ENCODE assay signal across 17 cellular contexts in genomic region chrX:40092808-40093435, GRCh38. TPM values are rescaled to one million over a fixed set of nuclear protein-coding genes. Genes with fewer than 3 reads are reported as not detected.
A peak's percentile ranks its signal among the peaks of the same experiment; 100 is the strongest.
DNase-seq lines count a peak whose midpoint lies in the region; ATAC-seq and TF ChIP-seq lines count a peak whose summit lies in the region.
"Had no signal": no experiment of that assay in that cellular context is flagged by ENCODE, and none has a peak within 500 bp of the region (broad histone marks: within the 10 kb centered on the region; RNA-seq: fewer than 3 reads in every experiment).

No MANE protein-coding gene starts in this region.

- peaks cover 3% of the 10 kb centered on the region; the same call in 1 of the 2 replicates for H3K27me3 Mint-ChIP-seq in WTC11 (ENCODE audit: low read depth)
- H3K27me3 Mint-ChIP-seq: stimulated activated memory B cell treated with anti-CD40 and anti-IgM and Interleukin-4, amounts not matched to agents 10 μg/mL and 1 μg/mL and 100 μg/mL, for 72 hours had no signal

- H3K36me3 Mint-ChIP-seq in WTC11: peaks cover 8% of the 10 kb centered on the region; the same call in 1 of the 2 replicates

- no peaks in the 10 kb centered on the region for H3K9me3 Mint-ChIP-seq in WTC11
- H3K9me3 Mint-ChIP-seq: stimulated activated memory B cell treated with anti-CD40 and anti-IgM and Interleukin-4, amounts not matched to agents 10 μg/mL and 1 μg/mL and 100 μg/mL, for 72 hours had no signal

- BruUV-seq in A673 (replicated peaks; lab: Mats Ljungman, UMichigan): TSS peak; percentile 20

- no peak for DNase-seq in A673 (ENCODE audit: low spot score)
- no peak for DNase-seq in WTC11 (ENCODE audit: low spot score)
- no peak for DNase-seq in NCI-H128 (lab: John Stamatoyannopoulos, UW; ENCODE audit: unreplicated experiment)
- no peak for DNase-seq in AG08396 (ENCODE audit: low spot score)
- DNase-seq in DMS114 treated with DMSO at 0.1 percent for 48 hours (lab: John Stamatoyannopoulos, UW; ENCODE audit: unreplicated experiment): no peak
- DNase-seq in NCI-H1092 (lab: John Stamatoyannopoulos, UW): no peak
- DNase-seq: activated CD4-positive, alpha-beta T cell treated with anti-CD3 and anti-CD28 coated beads, Interleukin-2, amount 50 U/mL, for 1 hour; foreskin melanocyte; GM23248; KG1; left ventricle myocardium superior; NCI-H2081 treated with DMSO at 0.1 percent for 48 hours; stimulated activated CD4-positive, alpha-beta T cell treated with anti-CD3 and anti-CD28 coated beads, Interleukin-1b, Interleukin-23, amount 100 ng/mL, for 48 hours had no signal

- TF ChIP-seq CTCF in A673 (conservative IDR thresholded peaks at IDR 0.05; ENCODE audit: low read depth, low read length): no peak
- no peak for TF ChIP-seq CTCF in WTC11 (IDR thresholded peaks at IDR 0.05)

- H3K4me1 ChIP-seq in A673 (ENCODE audit: insufficient read depth, low read length, poor library complexity, severe bottlenecking) (peaks cover 34% of the 10 kb centered on the region), ES-I3 (ENCODE audit: insufficient read depth, low read length) (peaks cover 23% of the 10 kb centered on the region), iPS-20b (ENCODE audit: insufficient read depth, low read length) (peaks cover 22% of the 10 kb centered on the region)

- no peaks in the 10 kb centered on the region for H3K36me3 ChIP-seq in A673 (ENCODE audit: insufficient read depth, low read length, poor library complexity, severe bottlenecking)
- no peaks in the 10 kb centered on the region for H3K36me3 ChIP-seq in ES-I3 (ENCODE audit: insufficient read depth, low read length)
- no peaks in the 10 kb centered on the region for H3K36me3 ChIP-seq in iPS-20b (ENCODE audit: insufficient read depth, low read depth, low read length)

- no peaks in the 10 kb centered on the region for H3K9me3 ChIP-seq in A673 (ENCODE audit: low read depth, low read length, poor library complexity, severe bottlenecking)
- no peaks in the 10 kb centered on the region for H3K9me3 ChIP-seq in ES-I3 (ENCODE audit: control insufficient read depth, insufficient read depth, low read length)
- no peaks in the 10 kb centered on the region for H3K9me3 ChIP-seq in iPS-20b (ENCODE audit: insufficient read depth, low read depth, low read length)

- peak overlapping the region; percentile 59; the same call in 1 of the 2 replicates for H3K9ac ChIP-seq in ES-I3 (ENCODE audit: low read depth, low read length)
- H3K9ac ChIP-seq in iPS-20b (ENCODE audit: low read depth, low read length): peak overlapping the region; percentile 87

- no peak overlapping the region for H3K4me3 ChIP-seq in A673 (ENCODE audit: low read depth, low read length, poor library complexity, severe bottlenecking)
- peak overlapping the region; percentile 85 for H3K4me3 ChIP-seq in iPS-20b (ENCODE audit: low read length)
- H3K4me3 ChIP-seq: GM23248 had no signal

- ATAC-seq in WTC11: peak; percentile 11
- ATAC-seq: left ventricle myocardium superior; stimulated activated memory B cell treated with anti-CD40 and anti-IgM and Interleukin-4, amounts not matched to agents 10 μg/mL and 1 μg/mL and 100 μg/mL, for 72 hours had no signal

- H3K27ac Mint-ChIP-seq in WTC11: peak overlapping the region; percentile 98
- H3K27ac Mint-ChIP-seq: progenitor cell of endocrine pancreas; stimulated activated memory B cell treated with anti-CD40 and anti-IgM and Interleukin-4, amounts not matched to agents 10 μg/mL and 1 μg/mL and 100 μg/mL, for 72 hours had no signal

- intact Hi-C loops in A673 (cut with micrococcal nuclease; ENCODE audit: unreplicated experiment): loop anchor here (5.0 kb wide), 1 partner anchor 81 kb away; no protein-coding TSS in a partner anchor

- H3K27me3 ChIP-seq in A673 (replicated peaks; ENCODE audit: insufficient read depth, low read depth, low read length, poor library complexity) (no peaks in the 10 kb centered on the region), iPS-20b (ENCODE audit: insufficient read depth, low read length) (peaks cover 13% of the 10 kb centered on the region; the same call in 1 of the 2 replicates)

- H3K27ac ChIP-seq in A673 (ENCODE audit: low read depth, low read length, poor library complexity, severe bottlenecking) (no peak overlapping the region), iPS-20b (ENCODE audit: low read length) (peak overlapping the region; percentile 36)
- H3K27ac ChIP-seq: GM23248 had no signal

- peaks cover 31% of the 10 kb centered on the region for H3K4me1 Mint-ChIP-seq in WTC11

- CTCF ChIA-PET in A673 (lab: Charles Lee): no interaction called here
- CTCF ChIA-PET in WTC11 (lab: Charles Lee): interaction anchor here (1.3 kb wide), 1 partner anchor 14 kb away, joined by 3 read pairs; no protein-coding TSS in a partner anchor

- peak overlapping the region; percentile 90 for H3K4me3 Mint-ChIP-seq in WTC11

- POLR2A ChIA-PET in A673 (lab: Charles Lee; ENCODE audit: low non-redundant PET) (no interaction called here), WTC11 (lab: Charles Lee) (interaction anchor here (0.7 to 4.9 kb wide), 4 partner anchors 9 to 275 kb away, joined by 3 to 17 read pairs (median 6); no protein-coding TSS in a partner anchor)

TF ChIP-seq in WTC11, 78 proteins besides CTCF, POLR2A, EP300 and RAD21 (continues in another document):
- TF ChIP-seq, protein P1, sequence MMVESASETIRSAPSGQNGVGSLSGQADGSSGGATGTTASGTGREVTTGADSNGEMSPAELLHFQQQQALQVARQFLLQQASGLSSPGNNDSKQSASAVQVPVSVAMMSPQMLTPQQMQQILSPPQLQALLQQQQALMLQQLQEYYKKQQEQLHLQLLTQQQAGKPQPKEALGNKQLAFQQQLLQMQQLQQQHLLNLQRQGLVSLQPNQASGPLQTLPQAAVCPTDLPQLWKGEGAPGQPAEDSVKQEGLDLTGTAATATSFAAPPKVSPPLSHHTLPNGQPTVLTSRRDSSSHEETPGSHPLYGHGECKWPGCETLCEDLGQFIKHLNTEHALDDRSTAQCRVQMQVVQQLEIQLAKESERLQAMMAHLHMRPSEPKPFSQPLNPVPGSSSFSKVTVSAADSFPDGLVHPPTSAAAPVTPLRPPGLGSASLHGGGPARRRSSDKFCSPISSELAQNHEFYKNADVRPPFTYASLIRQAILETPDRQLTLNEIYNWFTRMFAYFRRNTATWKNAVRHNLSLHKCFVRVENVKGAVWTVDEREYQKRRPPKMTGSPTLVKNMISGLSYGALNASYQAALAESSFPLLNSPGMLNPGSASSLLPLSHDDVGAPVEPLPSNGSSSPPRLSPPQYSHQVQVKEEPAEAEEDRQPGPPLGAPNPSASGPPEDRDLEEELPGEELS (CRISPR knock-in tag; IDR thresholded peaks at IDR 0.05): peak; percentile 64; the same call in 1 of the 2 replicates
- TF ChIP-seq MXD4 (CRISPR knock-in tag; IDR thresholded peaks at IDR 0.05; ENCODE audit: borderline replicate concordance): no peak
- TF ChIP-seq SMAD3 (CRISPR knock-in tag; IDR thresholded peaks at IDR 0.05; ENCODE audit: borderline replicate concordance): no peak
- TF ChIP-seq, protein P2, sequence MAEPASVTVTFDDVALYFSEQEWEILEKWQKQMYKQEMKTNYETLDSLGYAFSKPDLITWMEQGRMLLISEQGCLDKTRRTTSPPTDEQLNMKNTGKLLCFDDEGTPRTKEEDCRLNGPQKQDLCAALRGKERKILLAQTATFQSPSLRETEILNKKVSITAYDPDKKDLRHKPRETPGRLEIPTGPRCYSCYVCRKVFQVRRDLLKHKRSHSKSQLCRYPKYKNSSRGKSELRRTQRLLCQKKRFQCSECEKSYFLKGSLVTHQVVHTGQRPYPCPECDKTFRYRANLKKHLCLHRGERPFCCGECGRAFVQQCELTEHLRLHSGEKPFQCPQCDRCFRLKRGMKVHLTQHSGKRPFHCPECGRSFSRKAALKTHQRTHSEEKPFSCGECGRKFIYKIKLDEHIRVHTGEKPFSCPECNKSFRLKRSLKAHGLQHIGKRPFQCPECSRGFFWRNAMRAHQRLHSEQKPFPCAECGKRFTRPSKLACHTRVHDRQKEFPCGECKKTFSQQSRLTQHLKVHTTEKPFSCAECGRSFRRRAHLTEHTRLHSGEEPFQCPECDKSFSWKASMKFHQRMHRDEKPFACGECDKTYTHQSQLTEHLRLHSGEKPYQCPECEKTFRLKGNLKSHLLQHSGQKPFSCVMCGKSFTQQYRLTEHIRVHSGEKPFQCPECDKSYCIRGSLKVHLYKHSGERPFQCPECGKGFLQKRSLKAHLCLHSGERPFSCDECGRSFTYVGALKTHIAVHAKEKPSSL (CRISPR knock-in tag; conservative IDR thresholded peaks at IDR 0.05): no peak
- no peak for TF ChIP-seq NR2C2 (CRISPR knock-in tag; IDR thresholded peaks at IDR 0.05)
- TF ChIP-seq TP53 (CRISPR knock-in tag; IDR thresholded peaks at IDR 0.05): no peak
- TF ChIP-seq NR1H2 (CRISPR knock-in tag; IDR thresholded peaks at IDR 0.05): no peak
- TF ChIP-seq, protein P3, sequence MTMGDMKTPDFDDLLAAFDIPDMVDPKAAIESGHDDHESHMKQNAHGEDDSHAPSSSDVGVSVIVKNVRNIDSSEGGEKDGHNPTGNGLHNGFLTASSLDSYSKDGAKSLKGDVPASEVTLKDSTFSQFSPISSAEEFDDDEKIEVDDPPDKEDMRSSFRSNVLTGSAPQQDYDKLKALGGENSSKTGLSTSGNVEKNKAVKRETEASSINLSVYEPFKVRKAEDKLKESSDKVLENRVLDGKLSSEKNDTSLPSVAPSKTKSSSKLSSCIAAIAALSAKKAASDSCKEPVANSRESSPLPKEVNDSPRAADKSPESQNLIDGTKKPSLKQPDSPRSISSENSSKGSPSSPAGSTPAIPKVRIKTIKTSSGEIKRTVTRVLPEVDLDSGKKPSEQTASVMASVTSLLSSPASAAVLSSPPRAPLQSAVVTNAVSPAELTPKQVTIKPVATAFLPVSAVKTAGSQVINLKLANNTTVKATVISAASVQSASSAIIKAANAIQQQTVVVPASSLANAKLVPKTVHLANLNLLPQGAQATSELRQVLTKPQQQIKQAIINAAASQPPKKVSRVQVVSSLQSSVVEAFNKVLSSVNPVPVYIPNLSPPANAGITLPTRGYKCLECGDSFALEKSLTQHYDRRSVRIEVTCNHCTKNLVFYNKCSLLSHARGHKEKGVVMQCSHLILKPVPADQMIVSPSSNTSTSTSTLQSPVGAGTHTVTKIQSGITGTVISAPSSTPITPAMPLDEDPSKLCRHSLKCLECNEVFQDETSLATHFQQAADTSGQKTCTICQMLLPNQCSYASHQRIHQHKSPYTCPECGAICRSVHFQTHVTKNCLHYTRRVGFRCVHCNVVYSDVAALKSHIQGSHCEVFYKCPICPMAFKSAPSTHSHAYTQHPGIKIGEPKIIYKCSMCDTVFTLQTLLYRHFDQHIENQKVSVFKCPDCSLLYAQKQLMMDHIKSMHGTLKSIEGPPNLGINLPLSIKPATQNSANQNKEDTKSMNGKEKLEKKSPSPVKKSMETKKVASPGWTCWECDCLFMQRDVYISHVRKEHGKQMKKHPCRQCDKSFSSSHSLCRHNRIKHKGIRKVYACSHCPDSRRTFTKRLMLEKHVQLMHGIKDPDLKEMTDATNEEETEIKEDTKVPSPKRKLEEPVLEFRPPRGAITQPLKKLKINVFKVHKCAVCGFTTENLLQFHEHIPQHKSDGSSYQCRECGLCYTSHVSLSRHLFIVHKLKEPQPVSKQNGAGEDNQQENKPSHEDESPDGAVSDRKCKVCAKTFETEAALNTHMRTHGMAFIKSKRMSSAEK (CRISPR knock-in tag; IDR thresholded peaks at IDR 0.05; ENCODE audit: borderline replicate concordance): no peak

RNA-seq across cellular contexts. Expression of gene BCOR, which starts 4.8 kb away (rescaled TPM):
- total RNA-seq in A673 (2021) (58.8 and 59.0 TPM in 2 replicates), WTC11 (2021) (41.1 to 44.5 TPM (median 43.1 TPM) in 3 replicates)
